In genomic region chr7:75966209-75966961, GRCh38 we compare ENCODE assay signal across 9 cellular contexts. TPM values are rescaled to one million over a fixed set of nuclear protein-coding genes. Genes with fewer than 3 reads are reported as not detected.
A peak's percentile ranks its signal among the peaks of the same experiment; 100 is the strongest.
DNase-seq lines count a peak whose midpoint lies in the region; ATAC-seq and TF ChIP-seq lines count a peak whose summit lies in the region.
"Had no signal": no experiment of that assay in that cellular context is flagged by ENCODE, and none has a peak within 500 bp of the region (broad histone marks: within the 10 kb centered on the region; RNA-seq: fewer than 3 reads in every experiment).

No MANE protein-coding gene starts in this region.

- peaks cover 30% of the 10 kb centered on the region for H3K4me1 Mint-ChIP-seq in CD14-positive monocyte

- H3K27ac Mint-ChIP-seq in CD14-positive monocyte, result peak overlapping the region in 3 of 7 donors; percentile 27 to 46 (median 33)

- DNase-seq in COR-L47 (lab: John Stamatoyannopoulos, UW), result peak; percentile 82
- peak; percentile 48 for DNase-seq in NCI-H345 (lab: John Stamatoyannopoulos, UW)
- peak; percentile 87 for DNase-seq in fibroblast of peridontal ligament (ENCODE audit: extremely low read depth)
- peak; percentile 89 for DNase-seq in osteoblast (ENCODE audit: insufficient read length, low spot score, missing footprints)
- DNase-seq in MG63, result no peak
- no peak for DNase-seq in CD14-positive monocyte (ENCODE audit: low spot score)
- DNase-seq: stimulated activated CD4-positive, alpha-beta T cell treated with anti-CD3 and anti-CD28 coated beads, Interleukin-1b, Interleukin-23, amount 100 ng/mL, for 48 hours had no signal

- no peak overlapping the region for H3K4me3 Mint-ChIP-seq in CD14-positive monocyte

- no peak for TF ChIP-seq CTCF in osteoblast (IDR thresholded peaks at IDR 0.05; ENCODE audit: extremely low read depth, low read depth, low read length)
- TF ChIP-seq CTCF in CD14-positive monocyte (IDR thresholded peaks at IDR 0.05), result no peak

- H3K36me3 ChIP-seq in osteoblast (ENCODE audit: insufficient read depth, low read length) (no peaks in the 10 kb centered on the region), MG63 (no peaks in the 10 kb centered on the region)

- peaks cover 24% of the 10 kb centered on the region for H3K4me1 ChIP-seq in osteoblast (ENCODE audit: insufficient read depth, low read length)

- intact Hi-C loops in CD14-positive monocyte (cut with micrococcal nuclease), result no loop called here

- peak overlapping the region; percentile 26 for H3K27ac ChIP-seq in osteoblast (ENCODE audit: low read depth, low read length)

- peaks cover 0 to 4% (median 0%) of the 10 kb centered on the region in 3 donors for H3K27me3 Mint-ChIP-seq in CD14-positive monocyte (ENCODE audit: low read depth in 3 of 3)

- H3K4me3 ChIP-seq in osteoblast (ENCODE audit: insufficient read depth, low read length), result no peak overlapping the region
- no peak overlapping the region for H3K4me3 ChIP-seq in MG63

- H2AFZ ChIP-seq in osteoblast (ENCODE audit: low read length), result peak overlapping the region; percentile 5

- H3K36me3 Mint-ChIP-seq in CD14-positive monocyte, result peaks cover 57 to 74% of the 10 kb centered on the region in 2 donors

- peak overlapping the region; percentile 62 for H3K4me2 ChIP-seq in osteoblast (ENCODE audit: insufficient read depth, low read length)

- no peaks in the 10 kb centered on the region for H3K79me2 ChIP-seq in osteoblast (ENCODE audit: insufficient read depth, low read length)

- H3K9me3 ChIP-seq in osteoblast (ENCODE audit: low read depth, low read length), result no peaks in the 10 kb centered on the region
- H3K9me3 ChIP-seq in MG63, result no peaks in the 10 kb centered on the region

- no peaks in the 10 kb centered on the region for H4K20me1 ChIP-seq in osteoblast (ENCODE audit: insufficient read depth, low read length)

- ATAC-seq in HG03439 (IDR thresholded peaks at IDR 0.05; ENCODE audit: unreplicated experiment) (no peak), GM19395 (IDR thresholded peaks at IDR 0.05; ENCODE audit: unreplicated experiment) (no peak)

- H3K27me3 ChIP-seq in osteoblast (ENCODE audit: insufficient read depth, low read length), result no peaks in the 10 kb centered on the region
- no peaks in the 10 kb centered on the region for H3K27me3 ChIP-seq in MG63

- H3K9me3 Mint-ChIP-seq in CD14-positive monocyte, result peaks cover 0 to 1% (median 0%) of the 10 kb centered on the region in 7 donors

RNA-seq across cellular contexts. Expression of gene TMEM120A, which starts 28.0 kb away (rescaled TPM):
- 25.3 and 32.1 TPM in 2 replicates for total RNA-seq in osteoblast
- total RNA-seq in MG63 (2014; rRNA removed; shearing (Covaris generic); ENCODE audit: low replicate concordance), result 12.4 and 23.8 TPM in 2 replicates
- polyA plus RNA-seq in CD14-positive monocyte, result 10 to 100 TPM; 65.5 to 76.1 TPM

RNA-seq across cellular contexts. Expression of gene POR, which starts 51.4 kb away (rescaled TPM):
- 70.4 and 73.1 TPM in 2 replicates for total RNA-seq in osteoblast
- 13.7 and 23.3 TPM in 2 replicates for total RNA-seq in MG63 (2014; rRNA removed; shearing (Covaris generic); ENCODE audit: low replicate concordance)
- polyA plus RNA-seq in CD14-positive monocyte, result 100 to 1,000 TPM in 1 of 2 donors, 10 to 100 TPM in 1; 90.5 to 102 TPM

Comparison
In these comparisons a context has a peak if more than half of its experiments do, and no peak if none do; other contexts are left out.
1. DNase-seq: peak in COR-L47 (single experiment), NCI-H345 (single experiment), fibroblast of peridontal ligament (single experiment) and osteoblast (single experiment); none in MG63 (single experiment) and CD14-positive monocyte (single experiment).